Comparison of ENCODE assay signal across 8 cellular contexts in genomic region chr2:25279091-25279651, GRCh38.
DNase-seq lines count a peak whose midpoint lies in the region; ATAC-seq and TF ChIP-seq lines count a peak whose summit lies in the region.

No MANE protein-coding gene starts in this region.

- H3K27me3 ChIP-seq in CD8-positive, alpha-beta T cell (ENCODE audit: insufficient read depth, low read length) = no peaks in the 10 kb centered on the region
- H3K27me3 ChIP-seq in left ventricle myocardium inferior (ENCODE audit: low read depth) (no peaks in the 10 kb centered on the region), PC-3 (ENCODE audit: low read length) (no peaks in the 10 kb centered on the region)

- no peaks in the 10 kb centered on the region for H3K9me3 ChIP-seq in CD8-positive, alpha-beta T cell (ENCODE audit: low read length)
- no peaks in the 10 kb centered on the region for H3K9me3 ChIP-seq in left ventricle myocardium inferior (replicated peaks)
- H3K9me3 ChIP-seq in PC-3 (ENCODE audit: low read length) = no peaks in the 10 kb centered on the region

- no peaks in the 10 kb centered on the region for H3K79me2 ChIP-seq in PC-3 (ENCODE audit: low read length)

- peaks cover 77% of the 10 kb centered on the region for H3K4me1 Mint-ChIP-seq in CD8-positive, alpha-beta T cell (ENCODE audit: low read depth)
- peaks cover 50% of the 10 kb centered on the region for H3K4me1 Mint-ChIP-seq in stimulated activated effector memory CD8-positive, alpha-beta T cell treated with anti-CD3 and anti-CD28 coated beads, Interleukin-12 subunit alpha, Interleukin-12 subunit beta, amount 100 ng/mL, for 72 hours

- H3K9ac ChIP-seq in PC-3 (ENCODE audit: low read length) = no peak overlapping the region

- H3K36me3 ChIP-seq in CD8-positive, alpha-beta T cell (ENCODE audit: insufficient read depth, low read length) = peaks cover 20% of the 10 kb centered on the region
- peaks cover 35% of the 10 kb centered on the region for H3K36me3 ChIP-seq in left ventricle myocardium inferior
- no peaks in the 10 kb centered on the region for H3K36me3 ChIP-seq in PC-3 (ENCODE audit: low read depth, low read length)

- H3K27me3 Mint-ChIP-seq in CD8-positive, alpha-beta T cell (ENCODE audit: low read depth) = no peaks in the 10 kb centered on the region

- ATAC-seq in CD8-positive, alpha-beta T cell = no peak
- peak; percentile 82 for ATAC-seq in GM19328 (IDR thresholded peaks at IDR 0.05; ENCODE audit: unreplicated experiment)
- ATAC-seq in HG03378 (IDR thresholded peaks at IDR 0.05; ENCODE audit: unreplicated experiment) = peak; percentile 81
- ATAC-seq in stimulated activated effector memory CD8-positive, alpha-beta T cell treated with anti-CD3 and anti-CD28 coated beads, Interleukin-12 subunit alpha, Interleukin-12 subunit beta, amount 100 ng/mL, for 72 hours = no peak
- no peak for ATAC-seq in PC-3

- CTCF ChIA-PET in CD8-positive, alpha-beta T cell (lab: Charles Lee) = interaction anchor here (0.8 to 4.2 kb wide), 8 partner anchors 15 to 96 kb away, joined by 3 to 29 read pairs (median 4); no protein-coding TSS in a partner anchor
- CTCF ChIA-PET in PC-3 (lab: Charles Lee) = no interaction called here

- peaks cover 85% of the 10 kb centered on the region for H3K4me1 ChIP-seq in CD8-positive, alpha-beta T cell (ENCODE audit: insufficient read depth, low read length)
- H3K4me1 ChIP-seq in left ventricle myocardium inferior (peaks cover 62% of the 10 kb centered on the region), PC-3 (ENCODE audit: insufficient read depth, low read length) (no peaks in the 10 kb centered on the region)

- no peak for DNase-seq in CD8-positive, alpha-beta T cell
- DNase-seq in UCSD-AML1 (lab: John Stamatoyannopoulos, UW; ENCODE audit: unreplicated experiment) = peak; percentile 69
- DNase-seq in left ventricle myocardium inferior = peak; percentile 73
- no peak for DNase-seq in stimulated activated effector memory CD8-positive, alpha-beta T cell treated with anti-CD3 and anti-CD28 coated beads, Interleukin-12 subunit alpha, Interleukin-12 subunit beta, amount 100 ng/mL, for 72 hours (ENCODE audit: low spot score in 2 of 2)
- no peak for DNase-seq in PC-3
- DNase-seq in NCI-H226 = no peak

- TF ChIP-seq CTCF in CD8-positive, alpha-beta T cell (IDR thresholded peaks at IDR 0.05) = no peak
- no peak for TF ChIP-seq CTCF in left ventricle myocardium inferior (IDR thresholded peaks at IDR 0.05; ENCODE audit: borderline replicate concordance)
- TF ChIP-seq CTCF in PC-3 (conservative IDR thresholded peaks at IDR 0.05; ENCODE audit: low read depth, low read length) = no peak

- no peaks in the 10 kb centered on the region for H3K9me2 ChIP-seq in PC-3 (replicated peaks; ENCODE audit: low read length)

- no peaks in the 10 kb centered on the region for H4K20me1 ChIP-seq in PC-3 (ENCODE audit: low read length)

- H3K36me3 Mint-ChIP-seq in CD8-positive, alpha-beta T cell = peaks cover 31% of the 10 kb centered on the region
- H3K36me3 Mint-ChIP-seq in stimulated activated effector memory CD8-positive, alpha-beta T cell treated with anti-CD3 and anti-CD28 coated beads, Interleukin-12 subunit alpha, Interleukin-12 subunit beta, amount 100 ng/mL, for 72 hours = peaks cover 87% of the 10 kb centered on the region

- no peaks in the 10 kb centered on the region for H3F3A ChIP-seq in PC-3 (ENCODE audit: low read length, unreplicated experiment)

- H3K9me3 Mint-ChIP-seq in CD8-positive, alpha-beta T cell = no peaks in the 10 kb centered on the region
- H3K9me3 Mint-ChIP-seq in stimulated activated effector memory CD8-positive, alpha-beta T cell treated with anti-CD3 and anti-CD28 coated beads, Interleukin-12 subunit alpha, Interleukin-12 subunit beta, amount 100 ng/mL, for 72 hours = no peaks in the 10 kb centered on the region

- peak overlapping the region; percentile 1 for H3K27ac ChIP-seq in CD8-positive, alpha-beta T cell (ENCODE audit: low read depth, low read length)
- peak overlapping the region; percentile 85 for H3K27ac ChIP-seq in left ventricle myocardium inferior (replicated peaks)
- H3K27ac ChIP-seq in PC-3 (ENCODE audit: low read length) = no peak overlapping the region

- intact Hi-C loops in CD8-positive, alpha-beta T cell (cut with DNase I, micrococcal nuclease) = loop anchor here (2.0 to 10.0 kb wide), 6 partner anchors 16 to 784 kb away; partner anchors contain the start of gene NCOA1 (in 1 of the 2)
- intact Hi-C loops in left ventricle myocardium inferior (cut with micrococcal nuclease) (no loop called here), PC-3 (cut with micrococcal nuclease) (no loop called here)

- H2AFZ ChIP-seq in PC-3 (ENCODE audit: low read length) = no peak overlapping the region

- H3K4me3 Mint-ChIP-seq in CD8-positive, alpha-beta T cell = peak overlapping the region; percentile 50
- H3K4me3 Mint-ChIP-seq in stimulated activated effector memory CD8-positive, alpha-beta T cell treated with anti-CD3 and anti-CD28 coated beads, Interleukin-12 subunit alpha, Interleukin-12 subunit beta, amount 100 ng/mL, for 72 hours = no peak overlapping the region

- POLR2A ChIA-PET in CD8-positive, alpha-beta T cell (lab: Charles Lee) = interaction anchor here (1.0 to 1.5 kb wide), 4 partner anchors 11 to 64 kb away, joined by 3 to 4 read pairs (median 4); no protein-coding TSS in a partner anchor
- POLR2A ChIA-PET in PC-3 (lab: Charles Lee; ENCODE audit: unreplicated experiment) = no interaction called here

- H3K27ac Mint-ChIP-seq in CD8-positive, alpha-beta T cell = peak overlapping the region; percentile 88
- peak overlapping the region; percentile 93 for H3K27ac Mint-ChIP-seq in stimulated activated effector memory CD8-positive, alpha-beta T cell treated with anti-CD3 and anti-CD28 coated beads, Interleukin-12 subunit alpha, Interleukin-12 subunit beta, amount 100 ng/mL, for 72 hours

- H3K4me2 ChIP-seq in PC-3 (ENCODE audit: low read length) = no peak overlapping the region

- H3K4me3 ChIP-seq in CD8-positive, alpha-beta T cell (ENCODE audit: low read depth, low read length) = no peak overlapping the region
- H3K4me3 ChIP-seq in left ventricle myocardium inferior = no peak overlapping the region
- H3K4me3 ChIP-seq in PC-3 (ENCODE audit: low read length) = no peak overlapping the region

- no TSS peak for BruUV-seq in PC-3 (replicated peaks; lab: Mats Ljungman, UMichigan)

Comparison
In these comparisons a context has a peak if more than half of its experiments do, and no peak if none do; other contexts are left out.
1. ATAC-seq: peak in GM19328 (single experiment) and HG03378 (single experiment); none in CD8-positive, alpha-beta T cell (single experiment), stimulated activated effector memory CD8-positive, alpha-beta T cell treated with anti-CD3 and anti-CD28 coated beads, Interleukin-12 subunit alpha, Interleukin-12 subunit beta, amount 100 ng/mL, for 72 hours (single experiment) and PC-3 (single experiment).
2. DNase-seq: peak in UCSD-AML1 (single experiment) and left ventricle myocardium inferior (single experiment); none in CD8-positive, alpha-beta T cell (0 of 7), stimulated activated effector memory CD8-positive, alpha-beta T cell treated with anti-CD3 and anti-CD28 coated beads, Interleukin-12 subunit alpha, Interleukin-12 subunit beta, amount 100 ng/mL, for 72 hours (0 of 2), PC-3 (single experiment) and NCI-H226 (single experiment).
3. intact Hi-C loops: an anchor here in CD8-positive, alpha-beta T cell (2.0 to 10.0 kb wide); none called in left ventricle myocardium inferior and PC-3.